ENCODE assay signal across 13 cellular contexts in genomic region chr2:37984589-37984988, GRCh38. TPM values are rescaled to one million over a fixed set of nuclear protein-coding genes. Genes with fewer than 3 reads are reported as not detected.
DNase-seq lines count a peak whose midpoint lies in the region; FAIRE-seq and TF ChIP-seq lines count a peak whose summit lies in the region.
"Had no signal": no experiment of that assay in that cellular context is flagged by ENCODE, and none has a peak within 500 bp of the region (broad histone marks: within the 10 kb centered on the region; RNA-seq: fewer than 3 reads in every experiment).

No MANE protein-coding gene starts in this region.

- H3K27ac ChIP-seq in C4-2B (no peak overlapping the region), astrocyte (ENCODE audit: low read depth, low read length) (no peak overlapping the region), esophagus muscularis mucosa (replicated peaks in 1 of 4) (no peak overlapping the region)
- H3K27ac ChIP-seq: dorsolateral prefrontal cortex had no signal

- H3K4me1 ChIP-seq in astrocyte (ENCODE audit: insufficient read depth, low read length), result peaks cover 3% of the 10 kb centered on the region
- peaks cover 4 to 6% (median 4%) of the 10 kb centered on the region in 4 donors for H3K4me1 ChIP-seq in esophagus muscularis mucosa

- no peak overlapping the region for H3K4me2 ChIP-seq in astrocyte (ENCODE audit: low read length)

- TF ChIP-seq POLR2A in GM12892 (IDR thresholded peaks at IDR 0.05; ENCODE audit: low read depth, low read length) (no peak), esophagus muscularis mucosa (IDR thresholded peaks at IDR 0.05; ENCODE audit: low read depth) (no peak)

- H3K36me3 Mint-ChIP-seq in HFFc6 (ENCODE audit: low read depth), result no peaks in the 10 kb centered on the region
- H3K36me3 Mint-ChIP-seq in astrocyte (ENCODE audit: low read depth, unreplicated experiment), result no peaks in the 10 kb centered on the region

- no peak overlapping the region for H2AFZ ChIP-seq in astrocyte (ENCODE audit: low read depth, low read length)

- TF ChIP-seq EP300 in esophagus muscularis mucosa (IDR thresholded peaks at IDR 0.05), result no peak

- H3K27me3 Mint-ChIP-seq in HFFc6 (ENCODE audit: insufficient read depth), result no peaks in the 10 kb centered on the region; the same call in 1 of the 2 replicates
- no peaks in the 10 kb centered on the region for H3K27me3 Mint-ChIP-seq in astrocyte (ENCODE audit: low read depth, unreplicated experiment)

- H3K9me3 ChIP-seq in astrocyte (ENCODE audit: insufficient read depth, low read depth, low read length) (no peaks in the 10 kb centered on the region), esophagus muscularis mucosa (no peaks in the 10 kb centered on the region)

- TF ChIP-seq CTCF in C4-2B (conservative IDR thresholded peaks at IDR 0.05), result peak; percentile 36
- TF ChIP-seq CTCF in HFFc6 (IDR thresholded peaks at IDR 0.05), result peak; percentile 57; the same call in 1 of the 2 replicates
- TF ChIP-seq CTCF in astrocyte (IDR thresholded peaks at IDR 0.05; ENCODE audit: insufficient read depth, low read depth, low read length), result no peak
- TF ChIP-seq CTCF in esophagus muscularis mucosa (IDR thresholded peaks at IDR 0.05), result no peak

- H3K9me3 Mint-ChIP-seq in HFFc6, result no peaks in the 10 kb centered on the region
- no peaks in the 10 kb centered on the region for H3K9me3 Mint-ChIP-seq in astrocyte (ENCODE audit: unreplicated experiment)
- H3K9me3 Mint-ChIP-seq: naive thymus-derived CD8-positive, alpha-beta T cell had no signal

- no peaks in the 10 kb centered on the region for H3K79me2 ChIP-seq in astrocyte (ENCODE audit: insufficient read depth, low read length)

- peaks cover 6% of the 10 kb centered on the region; the same call in 1 of the 2 replicates for H3K4me1 Mint-ChIP-seq in HFFc6 (ENCODE audit: low read depth)
- peaks cover 1% of the 10 kb centered on the region for H3K4me1 Mint-ChIP-seq in astrocyte (ENCODE audit: low read depth, unreplicated experiment)

- H3K27ac Mint-ChIP-seq in HFFc6 (no peak overlapping the region), astrocyte (ENCODE audit: unreplicated experiment) (no peak overlapping the region)
- H3K27ac Mint-ChIP-seq: naive thymus-derived CD8-positive, alpha-beta T cell had no signal

- H3K27me3 ChIP-seq in astrocyte (ENCODE audit: insufficient read depth, low read length) (no peaks in the 10 kb centered on the region), esophagus muscularis mucosa (no peaks in the 10 kb centered on the region)
- H3K27me3 ChIP-seq: dorsolateral prefrontal cortex had no signal

- intact Hi-C loops in esophagus muscularis mucosa (cut with DNase I), result no loop called here

- no peak overlapping the region for H3K4me3 ChIP-seq in astrocyte (ENCODE audit: insufficient read depth, low read depth, low read length)
- H3K4me3 ChIP-seq in esophagus muscularis mucosa, result no peak overlapping the region
- H3K4me3 ChIP-seq: dorsolateral prefrontal cortex had no signal

- H3K9ac ChIP-seq in astrocyte (ENCODE audit: low read length), result no peak overlapping the region

- FAIRE-seq in astrocyte (lab: Jason Lieb, UNC) (no peak), GM12892 (lab: Jason Lieb, UNC) (no peak)

- H4K20me1 ChIP-seq in astrocyte (ENCODE audit: insufficient read depth, low read length), result no peaks in the 10 kb centered on the region

- no peak for DNase-seq in HFFc6
- DNase-seq in astrocyte (ENCODE audit: low read depth), result peak; percentile 5
- DNase-seq in kidney glomerular epithelial cell (lab: John Stamatoyannopoulos, UW), result peak; percentile 8
- DNase-seq in GM12892 (ENCODE audit: insufficient read length), result no peak
- DNase-seq in NCI-H510A treated with DMSO at 0.1 percent for 48 hours (lab: John Stamatoyannopoulos, UW), result no peak
- DNase-seq in hippocampal formation (lab: John Stamatoyannopoulos, UW), result no peak
- DNase-seq in esophagus muscularis mucosa (ENCODE audit: extremely low spot score), result no peak
- DNase-seq: activated gamma-delta T cell treated with Interleukin-2 at 50 U/mL for 16 hours; dorsolateral prefrontal cortex; naive thymus-derived CD8-positive, alpha-beta T cell; NCI-H1930; stimulated activated CD4-positive, alpha-beta T cell treated with anti-CD3 and anti-CD28 coated beads, Interleukin-2, amount 100 ng/mL, for 48 hours had no signal

- H3K36me3 ChIP-seq in astrocyte (ENCODE audit: insufficient read depth, low read length), result no peaks in the 10 kb centered on the region
- H3K36me3 ChIP-seq in esophagus muscularis mucosa, result no peaks in the 10 kb centered on the region

- H3K4me3 Mint-ChIP-seq in HFFc6 (no peak overlapping the region), astrocyte (ENCODE audit: unreplicated experiment) (no peak overlapping the region)
- H3K4me3 Mint-ChIP-seq: naive thymus-derived CD8-positive, alpha-beta T cell had no signal

RNA-seq across cellular contexts. Expression of gene RMDN2, which starts 59.5 kb away (rescaled TPM):
- total RNA-seq in HFFc6 (2021; fragmentation: NEBNext Ultra II Directional; extraction: Animal tissue kit (Norgen Biotek cat#: 25700)), result 1 to 10 TPM; 2.6 to 6.7 (median 3.4) TPM
- total RNA-seq in astrocyte (4.7 and 5.1 TPM in 2 replicates), esophagus muscularis mucosa (10 to 100 TPM; 11.0 to 22.8 (median 13.2) TPM)
- 9.3 TPM for polyA plus RNA-seq in GM12892 (2012; ENCODE audit: missing spikeins)

Comparison
In these comparisons a context has a peak if more than half of its experiments do, and no peak if none do; other contexts are left out.
1. CTCF ChIP-seq: peak in C4-2B (single experiment) and HFFc6 (single experiment); none in astrocyte (single experiment) and esophagus muscularis mucosa (0 of 3).
2. DNase-seq: peak in astrocyte (single experiment) and kidney glomerular epithelial cell (single experiment); none in HFFc6 (single experiment), GM12892 (single experiment), NCI-H510A treated with DMSO at 0.1 percent for 48 hours (single experiment), hippocampal formation (0 of 2) and esophagus muscularis mucosa (single experiment).